Comparison of ENCODE assay signal across 3 cellular contexts in the genomic region with DNA sequence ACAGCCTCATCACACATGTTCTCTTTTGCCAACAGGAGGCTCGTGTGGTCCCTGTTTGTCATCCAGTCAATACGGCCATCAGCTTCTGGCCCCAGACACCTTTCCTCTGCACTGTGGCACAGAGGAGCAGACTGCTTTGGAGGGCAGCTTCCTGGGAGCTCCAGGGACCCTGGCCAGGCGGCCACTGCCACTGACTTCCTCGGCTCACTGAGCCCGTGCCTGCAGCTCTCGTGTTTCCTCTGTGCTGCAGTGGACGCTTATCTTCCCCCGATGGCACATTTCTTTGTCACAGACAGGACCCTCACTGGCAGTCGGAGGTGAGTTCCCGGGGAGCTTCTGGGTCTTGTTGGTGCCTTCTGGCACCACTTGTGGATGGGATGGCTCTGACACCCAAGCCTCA.
"Had no signal": no experiment of that assay in that cellular context is flagged by ENCODE, and none has a peak within 500 bp of the region (broad histone marks: within the 10 kb centered on the region; RNA-seq: fewer than 3 reads in every experiment).

No MANE protein-coding gene starts in this region.

- H3K9me3 ChIP-seq: right atrium auricular region had no signal

- H3K27ac ChIP-seq: right atrium auricular region had no signal

- H3K27me3 ChIP-seq: right atrium auricular region had no signal

- ATAC-seq: activated T-cell treated with anti-CD3 and anti-CD28 coated beads, Interleukin-2, amount 50 U/mL, for 72 hours; natural killer cell treated with Interleukin-12 subunit alpha and Interleukin-12 subunit beta and Interleukin-15 and Interleukin-18, amount 100 ng/mL, for 72 hours had no signal

- H3K36me3 ChIP-seq: right atrium auricular region had no signal
